ENCODE assay signal across 8 cellular contexts in genomic region chr1:247126165-247126564, GRCh38. TPM values are rescaled to one million over a fixed set of nuclear protein-coding genes. Genes with fewer than 3 reads are reported as not detected.
DNase-seq lines count a peak whose midpoint lies in the region; ATAC-seq and TF ChIP-seq lines count a peak whose summit lies in the region.
"Not testable (repeated sequence)": the region's sequence is repeated elsewhere in the genome, so short reads cannot be mapped to it uniquely, and the experiment has no call there.

No MANE protein-coding gene starts in this region.

- H3K27ac Mint-ChIP-seq in WTC11: not testable (repeated sequence)

- not testable (repeated sequence) for H3K9ac ChIP-seq in DND-41 (ENCODE audit: low read depth, low read length)

- peaks cover 21% of the 10 kb centered on the region; the same call in 1 of the 2 replicates for H3K9me3 Mint-ChIP-seq in WTC11

- ATAC-seq in DND-41 (ENCODE audit: insufficient read depth, low read depth): peak; percentile 95
- peak; percentile 99 for ATAC-seq in GM19035 (IDR thresholded peaks at IDR 0.05; ENCODE audit: unreplicated experiment)
- ATAC-seq in GM21529 (IDR thresholded peaks at IDR 0.05; ENCODE audit: unreplicated experiment): peak; percentile 99
- peak; percentile 98 for ATAC-seq in HG02885 (IDR thresholded peaks at IDR 0.05; ENCODE audit: poor library complexity, unreplicated experiment)
- ATAC-seq in HG03378 (IDR thresholded peaks at IDR 0.05; ENCODE audit: unreplicated experiment): peak; percentile 99
- peak; percentile 99 for ATAC-seq in WTC11
- peak; percentile 100 for ATAC-seq in gastroesophageal sphincter
- ATAC-seq in omental fat pad (ENCODE audit: low FRiP score): peak; percentile 100

- not testable (repeated sequence) for H3K4me2 ChIP-seq in DND-41 (ENCODE audit: insufficient read depth, low read length)

- H3K27me3 Mint-ChIP-seq in WTC11 (ENCODE audit: low read depth): peaks cover 15% of the 10 kb centered on the region

- CTCF ChIA-PET in WTC11 (lab: Charles Lee): not testable (repeated sequence)

- DNase-seq in DND-41; WTC11 (ENCODE audit: low spot score); omental fat pad (ENCODE audit: low spot score): not testable (repeated sequence)

- H3K27me3 ChIP-seq in DND-41 (ENCODE audit: insufficient read depth, low read length, poor library complexity); gastroesophageal sphincter: not testable (repeated sequence)

- H3K36me3 Mint-ChIP-seq in WTC11: peaks cover 14% of the 10 kb centered on the region

- TF ChIP-seq POLR2A in gastroesophageal sphincter (IDR thresholded peaks at IDR 0.05): not testable (repeated sequence)

- not testable (repeated sequence) for H3K9me3 ChIP-seq in DND-41 (ENCODE audit: insufficient read depth, low read length, severe bottlenecking)
- H3K9me3 ChIP-seq in gastroesophageal sphincter: peaks cover 0 to 13% (median 0%) of the 10 kb centered on the region in 3 donors

- no CpG with 5 or more reads among the region's 25 CpGs for WGBS in gastroesophageal sphincter (ENCODE audit: low coverage in 1 of 2), 2 donors

- not testable (repeated sequence) for H4K20me1 ChIP-seq in DND-41 (ENCODE audit: insufficient read depth, low read length)

- not testable (repeated sequence) for H3K4me3 ChIP-seq in DND-41 (ENCODE audit: low read depth in 1 of 2, low read length in 2 of 2); gastroesophageal sphincter

- not testable (repeated sequence) for TF ChIP-seq EP300 in gastroesophageal sphincter (IDR thresholded peaks at IDR 0.05)

- H3K4me1 Mint-ChIP-seq in WTC11: not testable (repeated sequence)

- POLR2A ChIA-PET in WTC11 (lab: Charles Lee): not testable (repeated sequence)

- not testable (repeated sequence) for H3K27ac ChIP-seq in DND-41 (ENCODE audit: low read length); gastroesophageal sphincter

- not testable (repeated sequence) for H2AFZ ChIP-seq in DND-41 (ENCODE audit: low read depth, low read length)

- H3K4me3 Mint-ChIP-seq in WTC11: not testable (repeated sequence)

- TF ChIP-seq CTCF in DND-41 (IDR thresholded peaks at IDR 0.05; ENCODE audit: borderline replicate concordance, extremely low read depth, low read length, poor library complexity, severe bottlenecking); WTC11 (IDR thresholded peaks at IDR 0.05); gastroesophageal sphincter (IDR thresholded peaks at IDR 0.05); omental fat pad (IDR thresholded peaks at IDR 0.05): not testable (repeated sequence)

- peaks cover 20% of the 10 kb centered on the region for H3K79me2 ChIP-seq in DND-41 (ENCODE audit: insufficient read depth, low read length)

- not testable (repeated sequence) for H3K4me1 ChIP-seq in DND-41 (ENCODE audit: insufficient read depth, low read length); gastroesophageal sphincter

- H3K36me3 ChIP-seq in DND-41 (ENCODE audit: insufficient read depth, low read length): peaks cover 11% of the 10 kb centered on the region
- H3K36me3 ChIP-seq in gastroesophageal sphincter: not testable (repeated sequence)

RNA-seq across cellular contexts. Expression of gene ZNF669, which starts 22.0 kb away (rescaled TPM):
- total RNA-seq in WTC11 (2021): 15.2 to 18.3 TPM (median 16.6 TPM) in 3 replicates
- 10 to 100 TPM in 1 of 4 donors, 1 to 10 TPM in 3; 5.3 to 10.7 (median 7.1) TPM for total RNA-seq in gastroesophageal sphincter
- total RNA-seq in omental fat pad: 1 to 10 TPM; 4.0 to 9.1 (median 6.3) TPM

RNA-seq across cellular contexts. Expression of gene ZNF124, which starts 45.7 kb away (rescaled TPM):
- total RNA-seq in WTC11 (2021) (31.8 to 33.8 TPM (median 33.0 TPM) in 3 replicates), gastroesophageal sphincter (10 to 100 TPM; 22.6 to 58.1 (median 46.8) TPM), omental fat pad (10 to 100 TPM; 18.6 to 40.5 (median 24.0) TPM)

RNA-seq across cellular contexts. Expression of gene ZNF670, which starts 47.6 kb away (rescaled TPM):
- 11.1 to 12.7 TPM (median 12.7 TPM) in 3 replicates for total RNA-seq in WTC11 (2021)
- 1 to 10 TPM; 1.7 to 3.7 (median 3.3) TPM for total RNA-seq in gastroesophageal sphincter
- 1 to 10 TPM; 2.3 to 3.2 (median 2.8) TPM for total RNA-seq in omental fat pad
